Comparison of ENCODE assay signal across 27 cellular contexts in the genomic region with DNA sequence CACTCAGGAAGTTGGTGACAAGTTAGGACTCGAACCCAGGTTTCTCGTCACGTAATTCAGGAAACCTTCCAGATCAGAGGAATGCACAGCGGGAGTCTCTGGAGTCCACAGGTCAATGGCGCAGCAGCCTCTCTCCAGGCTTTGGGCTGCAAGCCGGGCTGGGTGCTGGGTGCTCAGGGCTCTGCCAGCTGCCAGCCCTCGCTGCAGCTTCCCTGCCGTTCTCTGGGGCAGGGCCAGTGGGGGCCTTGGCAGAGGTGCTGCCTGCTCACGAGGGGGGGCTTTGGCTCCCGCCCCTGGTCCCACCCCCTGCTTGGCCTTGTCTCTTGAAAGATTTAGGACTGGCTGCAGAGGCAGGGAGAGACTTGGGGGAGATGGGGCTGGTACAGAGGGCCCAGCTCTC. TPM values are rescaled to one million over a fixed set of nuclear protein-coding genes. Genes with fewer than 3 reads are reported as not detected.
DNase-seq lines count a peak whose midpoint lies in the region; FAIRE-seq and TF ChIP-seq lines count a peak whose summit lies in the region.
"Had no signal": no experiment of that assay in that cellular context is flagged by ENCODE, and none has a peak within 500 bp of the region (broad histone marks: within the 10 kb centered on the region; RNA-seq: fewer than 3 reads in every experiment).

A gene (minus strand): TSS at position 224 of the 400 bp plus-strand sequence. CDS start 595 bp downstream, outside the sequence.

- no peak for FAIRE-seq in urothelium cell line (lab: Jason Lieb, UNC)
- FAIRE-seq: astrocyte, GM12891 had no signal

- H3K27ac ChIP-seq in colonic mucosa (no peak within 1 kb of the TSS), muscle layer of colon (ENCODE audit: low read depth, low read length) (peak within 1 kb of the TSS; percentile 77), stomach (peak within 1 kb of the TSS in 4 of 5 donors; percentile 42 to 84 (median 74)), ascending aorta (no peak within 1 kb of the TSS)
- H3K27ac ChIP-seq: coronary artery, epithelial cell of prostate, PC-9, SK-N-MC, testis had no signal

- TF ChIP-seq EP300 in stomach (IDR thresholded peaks at IDR 0.05), result no peak

- TF ChIP-seq CTCF in Caco-2 (IDR thresholded peaks at IDR 0.05; ENCODE audit: insufficient read depth in 1 of 2, low read depth in 1 of 2, low read length in 1 of 2, severe bottlenecking in 1 of 2, unreplicated experiment in 1 of 2) (no peak), colonic mucosa (IDR thresholded peaks at IDR 0.05) (no peak), stomach (IDR thresholded peaks at IDR 0.05) (no peak), ascending aorta (IDR thresholded peaks at IDR 0.05) (no peak)

- H3K4me1 ChIP-seq in Caco-2, result peaks cover 23% of the 10 kb centered on the region
- H3K4me1 ChIP-seq in colonic mucosa, result no peaks in the 10 kb centered on the region
- peaks cover 54% of the 10 kb centered on the region for H3K4me1 ChIP-seq in muscle layer of colon (ENCODE audit: insufficient read depth, low read length)
- H3K4me1 ChIP-seq in stomach, result peaks cover 16 to 57% (median 27%) of the 10 kb centered on the region in 4 donors
- peaks cover 0 to 2% of the 10 kb centered on the region in 2 donors for H3K4me1 ChIP-seq in ascending aorta
- H3K4me1 ChIP-seq: BE2C had no signal

- H3K36me3 Mint-ChIP-seq in Caco-2 (ENCODE audit: insufficient read depth, unreplicated experiment), result no peaks in the 10 kb centered on the region
- H3K36me3 Mint-ChIP-seq: CD8-positive, alpha-beta memory T cell had no signal

- H3K9me3 ChIP-seq in Caco-2 (no peaks in the 10 kb centered on the region), colonic mucosa (no peaks in the 10 kb centered on the region), muscle layer of colon (ENCODE audit: low read length) (no peaks in the 10 kb centered on the region), stomach (no peaks in the 10 kb centered on the region), ascending aorta (no peaks in the 10 kb centered on the region)
- H3K9me3 ChIP-seq: BE2C, testis had no signal

- peak within 1 kb of the TSS; percentile 8 for H3K4me3 Mint-ChIP-seq in Caco-2 (ENCODE audit: unreplicated experiment)
- H3K4me3 Mint-ChIP-seq: activated T-cell treated with anti-CD3 and anti-CD28 coated beads, Interleukin-2, amount 50 U/mL, for 72 hours; CD8-positive, alpha-beta memory T cell; T-helper 17 cell had no signal

- no TSS peak for BruUV-seq in Caco-2 (replicated peaks; lab: Mats Ljungman, UMichigan)

- no peaks in the 10 kb centered on the region for H3K9me3 Mint-ChIP-seq in Caco-2 (ENCODE audit: unreplicated experiment)
- H3K9me3 Mint-ChIP-seq: activated T-cell treated with anti-CD3 and anti-CD28 coated beads, Interleukin-2, amount 50 U/mL, for 72 hours had no signal

- CTCF ChIA-PET in Caco-2 (lab: Charles Lee), result interaction anchor here (0.6 to 3.3 kb wide), 5 partner anchors 8 to 736 kb away, joined by 3 to 25 read pairs (median 4); no protein-coding TSS in a partner anchor

- no peaks in the 10 kb centered on the region for H3K27me3 Mint-ChIP-seq in Caco-2 (ENCODE audit: insufficient read depth, unreplicated experiment)
- H3K27me3 Mint-ChIP-seq: T-helper 17 cell had no signal

- DNase-seq in Caco-2 (no peak), colonic mucosa (no peak), stomach (no peak), T1000 (lab: John Stamatoyannopoulos, UW) (no peak), ascending aorta (ENCODE audit: low spot score in 2 of 2) (no peak), urothelium cell line (ENCODE audit: low spot score) (no peak)
- no peak for DNase-seq in activated CD8-positive, alpha-beta memory T cell treated with anti-CD3 and anti-CD28 coated beads for 24 hours
- DNase-seq: activated CD4-positive, alpha-beta T cell treated with anti-CD3 and anti-CD28 coated beads, Interleukin-2, amount 50 U/mL, for 4 hours; activated T-cell treated with anti-CD3 and anti-CD28 coated beads, Interleukin-2, amount 50 U/mL, for 72 hours; BE2C; CD8-positive, alpha-beta memory T cell; effector CD8-positive, alpha-beta T cell; glutamatergic neuron; NCI-H1105; NCI-H1930; NCI-H526; PC-9; stimulated activated naive CD4-positive, alpha-beta T cell; T-helper 17 cell; testis had no signal

- no peak within 1 kb of the TSS for H3K4me3 ChIP-seq in Caco-2 (ENCODE audit: low read depth, low read length)
- no peak within 1 kb of the TSS for H3K4me3 ChIP-seq in colonic mucosa
- H3K4me3 ChIP-seq in muscle layer of colon (ENCODE audit: low read depth in 1 of 2, low read length in 2 of 2), result peak within 1 kb of the TSS; percentile 67
- H3K4me3 ChIP-seq in stomach, result peak within 1 kb of the TSS in 3 of 4 donors; percentile 33 to 41 (median 40)
- H3K4me3 ChIP-seq in ascending aorta, result no peak within 1 kb of the TSS
- H3K4me3 ChIP-seq: coronary artery, PC-9, testis had no signal

- H3K36me3 ChIP-seq in Caco-2 (ENCODE audit: control insufficient read depth, insufficient read depth, low read length) (no peaks in the 10 kb centered on the region), colonic mucosa (no peaks in the 10 kb centered on the region), muscle layer of colon (ENCODE audit: insufficient read depth, low read length) (no peaks in the 10 kb centered on the region), stomach (no peaks in the 10 kb centered on the region), ascending aorta (no peaks in the 10 kb centered on the region)
- H3K36me3 ChIP-seq: BE2C had no signal

- peak within 1 kb of the TSS; percentile 67 for H3K27ac Mint-ChIP-seq in Caco-2 (ENCODE audit: unreplicated experiment)
- H3K27ac Mint-ChIP-seq: activated T-cell treated with anti-CD3 and anti-CD28 coated beads, Interleukin-2, amount 50 U/mL, for 72 hours; progenitor cell of endocrine pancreas; T-helper 17 cell had no signal

- H3K27me3 ChIP-seq in Caco-2 (replicated peaks; ENCODE audit: control insufficient read depth, insufficient read depth, low read length), result no peaks in the 10 kb centered on the region
- no peaks in the 10 kb centered on the region for H3K27me3 ChIP-seq in colonic mucosa
- no peaks in the 10 kb centered on the region for H3K27me3 ChIP-seq in muscle layer of colon (ENCODE audit: control insufficient read depth in 1 of 2, insufficient read depth in 2 of 2, low read length in 2 of 2)
- no peaks in the 10 kb centered on the region for H3K27me3 ChIP-seq in stomach
- no peaks in the 10 kb centered on the region for H3K27me3 ChIP-seq in ascending aorta
- H3K27me3 ChIP-seq: BE2C, testis had no signal

- peaks cover 13% of the 10 kb centered on the region for H3K4me1 Mint-ChIP-seq in Caco-2 (ENCODE audit: low read depth, unreplicated experiment)
- H3K4me1 Mint-ChIP-seq: CD8-positive, alpha-beta memory T cell had no signal

- peak within 1 kb of the TSS; percentile 30 to 55 for H3K9ac ChIP-seq in colonic mucosa (ENCODE audit: low read depth in 2 of 2, low read length in 2 of 2)
- peak within 1 kb of the TSS; percentile 94 for H3K9ac ChIP-seq in muscle layer of colon (ENCODE audit: low read length)

- no peak for TF ChIP-seq POLR2A in stomach (IDR thresholded peaks at IDR 0.05)

- POLR2A ChIA-PET in Caco-2 (lab: Charles Lee), result no interaction called here

- WGBS in stomach, 5 donors, result 55 to 71% (median 65%) methylated on average over 7 to 10 of the region's 10 CpGs

- intact Hi-C loops in Caco-2 (cut with micrococcal nuclease; ENCODE audit: unreplicated experiment) (no loop called here), colonic mucosa (cut with DNase I) (no loop called here), stomach (cut with DNase I; ENCODE audit: low total_unique reads) (no loop called here), ascending aorta (cut with DNase I) (no loop called here)

RNA-seq across cellular contexts. Expression of the gene that starts here (rescaled TPM):
- total RNA-seq in Caco-2 (2022), result 0.57 and 0.60 TPM in 2 replicates
- total RNA-seq in colonic mucosa, result 10 to 100 TPM in 1 of 2 donors, under 1 TPM in 1; 0.22 to 18.8 TPM
- total RNA-seq in stomach, result 100 to 1,000 TPM in 1 of 5 donors, 10 to 100 TPM in 3, 1 to 10 TPM in 1; 5.7 to 133 (median 14.3) TPM
- polyA plus RNA-seq in stomach, result 10 to 100 TPM in 1 of 3 donors, under 1 TPM in 1, not detected in 1; 0.56 to 67.8 TPM
- not detected for total RNA-seq in ascending aorta
- total RNA-seq: activated T-cell treated with anti-CD3 and anti-CD28 coated beads, Interleukin-2, amount 50 U/mL, for 72 hours; astrocyte; CD8-positive, alpha-beta memory T cell; PC-9; progenitor cell of endocrine pancreas; T-helper 17 cell had no signal
- polyA plus RNA-seq: CD8-positive, alpha-beta memory T cell had no signal

Comparison
In these comparisons a context has a peak if more than half of its experiments do, and no peak if none do; other contexts are left out.
1. H3K4me3 ChIP-seq: peak in muscle layer of colon (2 of 2) and stomach (3 of 4); none in Caco-2 (single experiment), colonic mucosa (single experiment) and ascending aorta (0 of 2).
2. H3K27ac ChIP-seq: peak in muscle layer of colon (single experiment) and stomach (4 of 5); none in colonic mucosa (single experiment) and ascending aorta (0 of 2).